In the genomic region with DNA sequence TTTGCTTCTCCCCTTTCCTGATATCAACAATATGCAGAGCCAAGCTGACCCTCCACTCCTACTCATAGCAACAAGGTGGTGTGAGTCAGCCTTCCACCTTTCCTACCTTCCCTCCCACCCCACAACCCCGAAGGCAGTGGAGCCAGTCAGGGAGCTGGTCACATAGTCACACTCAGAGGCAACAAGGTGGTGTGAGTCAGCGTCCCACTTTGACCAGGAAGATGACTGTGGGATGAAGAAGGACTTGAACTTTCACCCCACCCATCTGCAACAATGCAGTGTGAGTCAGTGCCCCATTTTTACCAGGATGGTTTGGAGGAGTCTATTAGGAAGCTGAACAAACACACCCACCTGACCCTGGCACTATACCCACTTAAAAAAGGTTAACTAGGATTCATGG, we compare ENCODE assay signal across 2 cellular contexts.
A peak's percentile ranks its signal among the peaks of the same experiment; 100 is the strongest.
TF ChIP-seq lines count a peak whose summit lies in the region.

No MANE protein-coding gene starts in this region.

TF ChIP-seq in K562, 482 proteins besides CTCF, POLR2A, EP300 and RAD21:
- TF ChIP-seq ATF3 (IDR thresholded peaks at IDR 0.05), result peak; percentile 68
- no peak for TF ChIP-seq ATF3 (CRISPR knock-in tag; conservative IDR thresholded peaks at IDR 0.05)
- peak; percentile 33; the same call in 1 of the 2 replicates for TF ChIP-seq JUND (IDR thresholded peaks at IDR 0.05; ENCODE audit: borderline replicate concordance, low read depth, low read length)
- no peak for TF ChIP-seq JUND (tag; IDR thresholded peaks at IDR 0.05; ENCODE audit: borderline replicate concordance, low read depth, low read length)
- TF ChIP-seq EGR1 (conservative IDR thresholded peaks at IDR 0.05), result peak; percentile 28
- peak; percentile 67 for TF ChIP-seq CBFA2T3 (IDR thresholded peaks at IDR 0.05)
- 0 out of 2 replicates have a peak, but pooled peaks have one; percentile 23 for TF ChIP-seq ARID1B (IDR thresholded peaks at IDR 0.05)
- no peak for TF ChIP-seq GTF2F1 (IDR thresholded peaks at IDR 0.05; ENCODE audit: low read depth, low read length)
- peak; percentile 48; the same call in 1 of the 2 replicates for TF ChIP-seq JUN (IDR thresholded peaks at IDR 0.05; ENCODE audit: borderline replicate concordance, low read depth, low read length)
- no peak for TF ChIP-seq JUN (CRISPR knock-in tag; IDR thresholded peaks at IDR 0.05; ENCODE audit: borderline replicate concordance)
- TF ChIP-seq NR2C1 (IDR thresholded peaks at IDR 0.05), result peak; percentile 35; the same call in 1 of the 2 replicates
- peak; percentile 71 for TF ChIP-seq NR2C1 (tag; IDR thresholded peaks at IDR 0.05)
- TF ChIP-seq, protein P1, sequence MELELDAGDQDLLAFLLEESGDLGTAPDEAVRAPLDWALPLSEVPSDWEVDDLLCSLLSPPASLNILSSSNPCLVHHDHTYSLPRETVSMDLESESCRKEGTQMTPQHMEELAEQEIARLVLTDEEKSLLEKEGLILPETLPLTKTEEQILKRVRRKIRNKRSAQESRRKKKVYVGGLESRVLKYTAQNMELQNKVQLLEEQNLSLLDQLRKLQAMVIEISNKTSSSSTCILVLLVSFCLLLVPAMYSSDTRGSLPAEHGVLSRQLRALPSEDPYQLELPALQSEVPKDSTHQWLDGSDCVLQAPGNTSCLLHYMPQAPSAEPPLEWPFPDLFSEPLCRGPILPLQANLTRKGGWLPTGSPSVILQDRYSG (tag; conservative IDR thresholded peaks at IDR 0.05; ENCODE audit: low read depth), result no peak
- TF ChIP-seq KAT7 (CRISPR knock-in tag; IDR thresholded peaks at IDR 0.05; ENCODE audit: borderline replicate concordance), result no peak
- no peak for TF ChIP-seq CBX1 (IDR thresholded peaks at IDR 0.05; ENCODE audit: low read depth)
- no peak for TF ChIP-seq BDP1 (IDR thresholded peaks at IDR 0.05; ENCODE audit: insufficient read depth, insufficient read length)
- TF ChIP-seq, protein P2, sequence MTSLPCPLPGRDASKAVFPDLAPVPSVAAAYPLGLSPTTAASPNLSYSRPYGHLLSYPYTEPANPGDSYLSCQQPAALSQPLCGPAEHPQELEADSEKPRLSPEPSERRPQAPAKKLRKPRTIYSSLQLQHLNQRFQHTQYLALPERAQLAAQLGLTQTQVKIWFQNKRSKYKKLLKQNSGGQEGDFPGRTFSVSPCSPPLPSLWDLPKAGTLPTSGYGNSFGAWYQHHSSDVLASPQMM (CRISPR knock-in tag; IDR thresholded peaks at IDR 0.05), result no peak
- peak; percentile 23 for TF ChIP-seq CBFA2T2 (conservative IDR thresholded peaks at IDR 0.05)
- peak; percentile 54; the same call in 1 of the 2 replicates for TF ChIP-seq FOSL1 (tag; conservative IDR thresholded peaks at IDR 0.05)
- TF ChIP-seq SMARCC2 (IDR thresholded peaks at IDR 0.05; ENCODE audit: low read depth), result no peak
- TF ChIP-seq FOXM1 (IDR thresholded peaks at IDR 0.05; ENCODE audit: low read depth), result no peak
- TF ChIP-seq FOXM1 (CRISPR knock-in tag; IDR thresholded peaks at IDR 0.05; ENCODE audit: low read depth), result no peak
- TF ChIP-seq NR2C2 (CRISPR knock-in tag; IDR thresholded peaks at IDR 0.05), result no peak
- TF ChIP-seq NR2C2 (tag; IDR thresholded peaks at IDR 0.05), result 0 out of 2 replicates have a peak, but pooled peaks have one; percentile 33
- TF ChIP-seq WHSC1 (IDR thresholded peaks at IDR 0.05; ENCODE audit: low read length), result no peak

TF ChIP-seq in HepG2, 621 proteins besides CTCF, POLR2A, EP300 and RAD21:
- TF ChIP-seq ZNF670 (CRISPR knock-in tag; IDR thresholded peaks at IDR 0.05; ENCODE audit: borderline replicate concordance) (no peak), NR2F1 (CRISPR knock-in tag; IDR thresholded peaks at IDR 0.05) (peak in 1 of 2 experiments; percentile 26; a peak in 1 of 4 replicates), ZBTB20 (CRISPR knock-in tag; IDR thresholded peaks at IDR 0.05; ENCODE audit: borderline replicate concordance, low read depth) (no peak), ELF3 (CRISPR knock-in tag; IDR thresholded peaks at IDR 0.05) (0 out of 2 replicates have a peak, but pooled peaks have one; percentile 23), FOSL2 (CRISPR knock-in tag; IDR thresholded peaks at IDR 0.05) (peak; percentile 84), ATF3 (CRISPR knock-in tag; IDR thresholded peaks at IDR 0.05) (0 out of 2 replicates have a peak, but pooled peaks have one; percentile 24), NR2C2 (CRISPR knock-in tag; IDR thresholded peaks at IDR 0.05; ENCODE audit: borderline replicate concordance) (0 out of 2 replicates have a peak, but pooled peaks have one; percentile 38)
- TF ChIP-seq, protein P3, sequence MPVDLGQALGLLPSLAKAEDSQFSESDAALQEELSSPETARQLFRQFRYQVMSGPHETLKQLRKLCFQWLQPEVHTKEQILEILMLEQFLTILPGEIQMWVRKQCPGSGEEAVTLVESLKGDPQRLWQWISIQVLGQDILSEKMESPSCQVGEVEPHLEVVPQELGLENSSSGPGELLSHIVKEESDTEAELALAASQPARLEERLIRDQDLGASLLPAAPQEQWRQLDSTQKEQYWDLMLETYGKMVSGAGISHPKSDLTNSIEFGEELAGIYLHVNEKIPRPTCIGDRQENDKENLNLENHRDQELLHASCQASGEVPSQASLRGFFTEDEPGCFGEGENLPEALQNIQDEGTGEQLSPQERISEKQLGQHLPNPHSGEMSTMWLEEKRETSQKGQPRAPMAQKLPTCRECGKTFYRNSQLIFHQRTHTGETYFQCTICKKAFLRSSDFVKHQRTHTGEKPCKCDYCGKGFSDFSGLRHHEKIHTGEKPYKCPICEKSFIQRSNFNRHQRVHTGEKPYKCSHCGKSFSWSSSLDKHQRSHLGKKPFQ (CRISPR knock-in tag; IDR thresholded peaks at IDR 0.05; ENCODE audit: insufficient replicate concordance), result peak; percentile 97
